ENCODE assay signal across 1 cellular context in genomic region chr21:29002442-29003144, GRCh38.
TF ChIP-seq lines count a peak whose summit lies in the region.

No MANE protein-coding gene starts in this region.

TF ChIP-seq in HepG2, 621 proteins besides CTCF, POLR2A, EP300 and RAD21 (continued from another document and continues in another):
- TF ChIP-seq PRDM15 (CRISPR knock-in tag; IDR thresholded peaks at IDR 0.05) (peak; percentile 40; the same call in 1 of the 2 replicates), ZNF160 (CRISPR knock-in tag; IDR thresholded peaks at IDR 0.05) (peak; percentile 80; the same call in 1 of the 2 replicates), ZNF446 (CRISPR knock-in tag; IDR thresholded peaks at IDR 0.05) (no peak), ZNF274 (CRISPR knock-in tag; IDR thresholded peaks at IDR 0.05) (peak; percentile 83), ZNF574 (CRISPR knock-in tag; IDR thresholded peaks at IDR 0.05) (peak; percentile 90), ZNF350 (CRISPR knock-in tag; IDR thresholded peaks at IDR 0.05; ENCODE audit: borderline replicate concordance, low read depth) (peak; percentile 81), HOMEZ (CRISPR knock-in tag; IDR thresholded peaks at IDR 0.05; ENCODE audit: low read depth) (0 out of 2 replicates have a peak, but pooled peaks have one; percentile 39), PAF1 (CRISPR knock-in tag; IDR thresholded peaks at IDR 0.05) (no peak), ERF (CRISPR knock-in tag; IDR thresholded peaks at IDR 0.05) (peak; percentile 80), FUBP1 (CRISPR knock-in tag; IDR thresholded peaks at IDR 0.05; ENCODE audit: borderline replicate concordance) (no peak), HOXA9 (CRISPR knock-in tag; IDR thresholded peaks at IDR 0.05; ENCODE audit: borderline replicate concordance) (no peak), E2F1 (CRISPR knock-in tag; IDR thresholded peaks at IDR 0.05) (peak; percentile 75), ZNF543 (CRISPR knock-in tag; IDR thresholded peaks at IDR 0.05) (peak; percentile 59; the same call in 1 of the 2 replicates), ARNT2 (CRISPR knock-in tag; IDR thresholded peaks at IDR 0.05; ENCODE audit: low read depth) (peak; percentile 75; the same call in 1 of the 2 replicates), TFE3 (CRISPR knock-in tag; IDR thresholded peaks at IDR 0.05) (peak; percentile 81), ZNF407 (CRISPR knock-in tag; IDR thresholded peaks at IDR 0.05; ENCODE audit: not compliant biosample characterization) (peak; percentile 64), ZNF296 (CRISPR knock-in tag; conservative IDR thresholded peaks at IDR 0.05) (no peak), TEF (CRISPR knock-in tag; IDR thresholded peaks at IDR 0.05) (0 out of 2 replicates have a peak, but pooled peaks have one; percentile 27), UBTF (CRISPR knock-in tag; IDR thresholded peaks at IDR 0.05) (peak; percentile 85), ZBTB37 (CRISPR knock-in tag; IDR thresholded peaks at IDR 0.05) (no peak), ZNF235 (CRISPR knock-in tag; IDR thresholded peaks at IDR 0.05; ENCODE audit: borderline replicate concordance) (no peak), MIXL1 (CRISPR knock-in tag; IDR thresholded peaks at IDR 0.05) (peak; percentile 62; the same call in 1 of the 2 replicates), SMAD1 (CRISPR knock-in tag; IDR thresholded peaks at IDR 0.05; ENCODE audit: borderline replicate concordance, low read depth) (peak; percentile 36; the same call in 1 of the 2 replicates)
